Comparison of ENCODE assay signal across 25 cellular contexts in the genomic region with DNA sequence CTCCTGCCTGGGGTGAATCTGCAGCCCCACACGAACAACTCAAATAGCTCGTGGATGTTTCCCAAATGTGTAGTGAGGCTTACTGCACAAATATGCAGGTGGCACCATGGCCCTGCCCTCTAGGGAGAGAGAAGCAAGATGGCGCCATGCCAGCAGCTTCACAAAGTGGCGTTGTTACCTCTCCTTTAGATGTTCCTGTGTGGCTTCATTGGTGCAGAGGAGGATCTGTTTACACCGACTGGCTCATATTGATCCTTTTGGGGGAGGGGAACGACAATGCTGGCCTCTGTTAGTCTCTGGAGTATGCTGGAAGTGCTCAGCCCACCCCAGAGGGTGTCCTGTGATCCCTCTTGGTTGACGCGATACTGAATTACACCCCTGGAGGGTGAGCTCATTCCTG.
"Had no signal": no experiment of that assay in that cellular context is flagged by ENCODE, and none has a peak within 500 bp of the region (broad histone marks: within the 10 kb centered on the region; RNA-seq: fewer than 3 reads in every experiment).

No MANE protein-coding gene starts in this region.

- H3K27ac Mint-ChIP-seq: activated CD4-positive, alpha-beta T cell treated with anti-CD3 and anti-CD28 coated beads, Interleukin-2, amount 10 ng/mL, durations not matched to agents 24 days and 14 days; activated CD8-positive, alpha-beta T cell treated with anti-CD3 and anti-CD28 coated beads for 36 hours; activated naive CD4-positive, alpha-beta T cell treated with anti-CD3 and anti-CD28 coated beads, Interleukin-2, amount 50 U/mL, for 24 hours; activated naive CD8-positive, alpha-beta T cell treated with anti-CD3 and anti-CD28 coated beads, Interleukin-2, amount 10 ng/mL, durations not matched to agents 7 days and 5 days; activated T-cell treated with anti-CD3 and anti-CD28 coated beads, Interleukin-2, amount 50 U/mL, for 72 hours; activated T-helper 17 cell treated with anti-CD3 and anti-CD28 coated beads, Interleukin-2, amount 50 U/mL, for 72 hours had no signal

- H3K27me3 Mint-ChIP-seq: activated CD4-positive, alpha-beta T cell treated with anti-CD3 and anti-CD28 coated beads, Interleukin-2, amount 10 ng/mL, durations not matched to agents 24 days and 14 days; activated CD8-positive, alpha-beta T cell treated with anti-CD3 and anti-CD28 coated beads for 36 hours; activated naive CD4-positive, alpha-beta T cell treated with anti-CD3 and anti-CD28 coated beads, Interleukin-2, amount 50 U/mL, for 24 hours; activated naive CD8-positive, alpha-beta T cell treated with anti-CD3 and anti-CD28 coated beads, Interleukin-2, amount 10 ng/mL, durations not matched to agents 7 days and 5 days had no signal

- H3K36me3 ChIP-seq: ascending aorta, breast epithelium, SJCRH30 had no signal

- H3K4me3 ChIP-seq: ascending aorta, breast epithelium, PC-9, SJCRH30, SK-N-MC had no signal

- H3K4me2 ChIP-seq: PC-9 had no signal

- ATAC-seq: activated CD8-positive, alpha-beta T cell treated with anti-CD3 and anti-CD28 coated beads for 36 hours; activated T-cell treated with anti-CD3 and anti-CD28 coated beads, Interleukin-2, amount 50 U/mL, for 72 hours; activated T-helper 17 cell treated with anti-CD3 and anti-CD28 coated beads, Interleukin-2, amount 50 U/mL, for 72 hours had no signal

- H2AFZ ChIP-seq: PC-9 had no signal

- H3K4me1 ChIP-seq: ascending aorta, breast epithelium, SJCRH30 had no signal

- H3K9me3 ChIP-seq: ascending aorta, breast epithelium, SJCRH30 had no signal

- H3K9me3 Mint-ChIP-seq: activated CD8-positive, alpha-beta T cell treated with anti-CD3 and anti-CD28 coated beads for 36 hours; activated naive CD4-positive, alpha-beta T cell treated with anti-CD3 and anti-CD28 coated beads, Interleukin-2, amount 50 U/mL, for 24 hours; activated naive CD8-positive, alpha-beta T cell treated with anti-CD3 and anti-CD28 coated beads, Interleukin-2, amount 10 ng/mL, durations not matched to agents 7 days and 5 days had no signal

- H3K36me3 Mint-ChIP-seq: activated naive CD4-positive, alpha-beta T cell treated with anti-CD3 and anti-CD28 coated beads, Interleukin-2, amount 50 U/mL, for 24 hours; activated naive CD8-positive, alpha-beta T cell treated with anti-CD3 and anti-CD28 coated beads, Interleukin-2, amount 10 ng/mL, durations not matched to agents 7 days and 5 days had no signal

- H3K27me3 ChIP-seq: ascending aorta, breast epithelium, SJCRH30 had no signal

- H3K27ac ChIP-seq: ascending aorta, breast epithelium, PC-9, SJCRH30, SK-N-MC had no signal

- H3K4me3 Mint-ChIP-seq: activated CD4-positive, alpha-beta T cell treated with anti-CD3 and anti-CD28 coated beads, Interleukin-2, amount 10 ng/mL, durations not matched to agents 24 days and 14 days; activated CD8-positive, alpha-beta T cell treated with anti-CD3 and anti-CD28 coated beads for 36 hours; activated naive CD4-positive, alpha-beta T cell treated with anti-CD3 and anti-CD28 coated beads, Interleukin-2, amount 50 U/mL, for 24 hours; activated naive CD8-positive, alpha-beta T cell treated with anti-CD3 and anti-CD28 coated beads, Interleukin-2, amount 10 ng/mL, durations not matched to agents 7 days and 5 days; activated T-cell treated with anti-CD3 and anti-CD28 coated beads, Interleukin-2, amount 50 U/mL, for 72 hours; activated T-helper 17 cell treated with anti-CD3 and anti-CD28 coated beads, Interleukin-2, amount 50 U/mL, for 72 hours had no signal

- DNase-seq: activated CD4-positive, alpha-beta T cell treated with anti-CD3 and anti-CD28 coated beads, Interleukin-2, amount 10 ng/mL, durations not matched to agents 24 days and 14 days; activated CD4-positive, alpha-beta T cell treated with anti-CD3 and anti-CD28 coated beads, Interleukin-2, amount 50 U/mL, for 4 hours; activated CD8-positive, alpha-beta T cell treated with anti-CD3 and anti-CD28 coated beads for 36 hours; activated gamma-delta T cell; activated naive CD4-positive, alpha-beta T cell treated with Interleukin-2 at 50 U/mL for 16 hours; activated naive CD8-positive, alpha-beta T cell treated with anti-CD3 and anti-CD28 coated beads, Interleukin-2, amount 10 ng/mL, durations not matched to agents 7 days and 5 days; activated T-cell treated with anti-CD3 and anti-CD28 coated beads, Interleukin-2, amount 50 U/mL, for 1 hour; activated T-cell treated with anti-CD3 and anti-CD28 coated beads, Interleukin-2, amount 50 U/mL, for 72 hours; amygdala; KG1; MM.1S; MV-4-11; NCI-H1092; NCI-H1417 treated with DMSO at 0.1 percent for 48 hours; NCI-H187 treated with DMSO at 0.1 percent for 48 hours; NCI-H345; NCI-H524 treated with DMSO at 0.1 percent for 48 hours; PC-9; Right ventricle myocardium superior; SJCRH30 had no signal

- H3K4me1 Mint-ChIP-seq: activated CD4-positive, alpha-beta T cell treated with anti-CD3 and anti-CD28 coated beads, Interleukin-2, amount 10 ng/mL, durations not matched to agents 24 days and 14 days; activated naive CD4-positive, alpha-beta T cell treated with anti-CD3 and anti-CD28 coated beads, Interleukin-2, amount 50 U/mL, for 24 hours; activated naive CD8-positive, alpha-beta T cell treated with anti-CD3 and anti-CD28 coated beads, Interleukin-2, amount 10 ng/mL, durations not matched to agents 7 days and 5 days; activated T-helper 17 cell treated with anti-CD3 and anti-CD28 coated beads, Interleukin-2, amount 50 U/mL, for 72 hours had no signal
